ENCODE assay signal across 8 cellular contexts in genomic region chr2:73779472-73780241, GRCh38.
DNase-seq lines count a peak whose midpoint lies in the region; ATAC-seq and TF ChIP-seq lines count a peak whose summit lies in the region.

TSS of gene DUSP11 (minus strand) at chr2:73780103. CDS start at chr2:73779974, 129 bp downstream.

- TF ChIP-seq CTCF in AG09309 (IDR thresholded peaks at IDR 0.05; ENCODE audit: control insufficient read depth, insufficient read depth, low read depth, low read length, missing control alignments) = peak; percentile 97

- H3K4me3 ChIP-seq in AG09309 (ENCODE audit: control insufficient read depth, low read depth, low read length) = peak within 1 kb of the TSS; percentile 71

- peaks cover 29% of the 10 kb centered on the region for H3K36me3 Mint-ChIP-seq in central memory CD8-positive, alpha-beta T cell (ENCODE audit: insufficient read depth)

- H3K27me3 Mint-ChIP-seq in central memory CD8-positive, alpha-beta T cell = peaks cover 10% of the 10 kb centered on the region

- H3K4me1 Mint-ChIP-seq in central memory CD8-positive, alpha-beta T cell = peaks cover 22% of the 10 kb centered on the region

- H3K27ac Mint-ChIP-seq in central memory CD8-positive, alpha-beta T cell (ENCODE audit: low read depth) = peak within 1 kb of the TSS; percentile 96

- DNase-seq in AG09309 (ENCODE audit: low read depth) = peak; percentile 70
- DNase-seq in NCI-H345 (lab: John Stamatoyannopoulos, UW) = peak; percentile 97
- DNase-seq in activated CD4-positive, CD25-positive, alpha-beta regulatory T cell (lab: John Stamatoyannopoulos, UW) = peak; percentile 88 to 98 (median 93)
- peak; percentile 96 to 98 for DNase-seq in central memory CD8-positive, alpha-beta T cell (ENCODE audit: low spot score in 2 of 2)
- DNase-seq in islet precursor cell = peak; percentile 98
- peak; percentile 90 to 94 for DNase-seq in stimulated activated CD4-positive, alpha-beta T cell treated with anti-CD3 and anti-CD28 coated beads, Interleukin-15, amount 100 ng/mL, for 1 hour (ENCODE audit: low read depth in 1 of 2, low spot score in 1 of 2)

- peak; percentile 99 for ATAC-seq in GM18909 (IDR thresholded peaks at IDR 0.05; ENCODE audit: poor library complexity, unreplicated experiment)
- peak; percentile 98 for ATAC-seq in HG03196 (IDR thresholded peaks at IDR 0.05; ENCODE audit: unreplicated experiment)
- peak; percentile 99 for ATAC-seq in central memory CD8-positive, alpha-beta T cell (replicated peaks; ENCODE audit: extremely low read depth, poor library complexity, severe bottlenecking)

- no peaks in the 10 kb centered on the region for H3K9me3 Mint-ChIP-seq in central memory CD8-positive, alpha-beta T cell

- H3K4me3 Mint-ChIP-seq in central memory CD8-positive, alpha-beta T cell = peak within 1 kb of the TSS; percentile 97

Comparison
In these comparisons a context has a peak if more than half of its experiments do, and no peak if none do; other contexts are left out.
1. Peak in every context shown above with its lines: DNase-seq, ATAC-seq and H3K4me3 ChIP-seq.